ENCODE assay signal across 1 cellular context in the genomic region with DNA sequence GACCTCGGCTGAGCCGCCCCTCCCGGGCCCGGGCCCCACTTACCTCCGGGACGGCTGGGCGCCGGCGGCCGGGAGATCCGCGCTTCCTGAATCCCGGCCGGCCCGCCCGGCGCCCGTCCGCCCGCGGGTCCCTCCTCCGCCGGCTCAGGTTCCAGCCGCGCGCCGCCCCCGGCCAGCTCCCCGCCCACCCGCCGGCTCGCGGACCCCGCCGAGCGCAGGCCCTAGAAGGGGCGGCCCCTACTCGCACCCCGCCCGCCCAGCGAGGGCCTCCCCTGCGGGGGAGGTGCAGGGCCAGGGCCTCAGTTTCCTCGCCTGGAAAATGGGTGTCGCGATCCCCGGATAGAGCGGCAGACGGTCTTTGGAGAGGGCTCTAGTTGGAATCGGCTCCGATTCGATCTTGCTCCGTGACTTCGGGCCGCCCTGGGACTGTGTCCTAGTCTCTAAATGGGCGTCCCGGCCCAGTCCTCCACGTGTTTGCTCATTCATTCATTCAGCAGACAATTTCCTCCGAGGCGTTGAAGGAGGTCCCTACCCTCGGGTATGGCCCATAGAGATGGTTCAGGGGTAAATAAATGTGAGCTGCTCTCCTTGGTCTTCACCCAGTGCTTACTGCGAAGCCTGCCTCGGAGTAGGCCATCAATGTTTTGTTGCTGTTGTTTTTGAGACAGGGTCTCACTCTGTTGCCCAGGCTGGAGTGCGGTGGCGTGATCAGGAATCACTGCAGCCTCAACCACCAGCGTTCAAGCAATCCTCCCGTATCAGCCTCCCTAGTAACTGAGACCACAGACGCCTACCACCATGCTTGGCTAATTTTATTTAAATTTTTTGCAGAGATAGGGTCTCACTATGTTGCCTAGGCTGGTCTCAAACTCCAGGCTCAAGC.
A peak's percentile ranks its signal among the peaks of the same experiment; 100 is the strongest.
TF ChIP-seq lines count a peak whose summit lies in the region.

A gene (minus strand): TSS at position 92 of the 883 bp plus-strand sequence. CDS start 18,602 bp downstream, outside the sequence.

TF ChIP-seq in HepG2, 621 proteins besides CTCF, POLR2A, EP300 and RAD21 (continued from another document and continues in another):
- TF ChIP-seq ZNF282 (IDR thresholded peaks at IDR 0.05; ENCODE audit: partially characterized antibody) (no peak), AGO1 (IDR thresholded peaks at IDR 0.05; ENCODE audit: low read depth, low read length, poor library complexity, severe bottlenecking) (no peak), ZNF777 (CRISPR knock-in tag; IDR thresholded peaks at IDR 0.05) (peak; percentile 68; the same call in 1 of the 2 replicates), ZNF674 (CRISPR knock-in tag; IDR thresholded peaks at IDR 0.05; ENCODE audit: low read depth) (no peak), SP140L (CRISPR knock-in tag; IDR thresholded peaks at IDR 0.05; ENCODE audit: borderline replicate concordance) (no peak), ADNP (CRISPR knock-in tag; IDR thresholded peaks at IDR 0.05) (peak; percentile 15; the same call in 1 of the 2 replicates), HMGA1 (CRISPR knock-in tag; conservative IDR thresholded peaks at IDR 0.05) (no peak), ISL2 (CRISPR knock-in tag; IDR thresholded peaks at IDR 0.05) (no peak), RFXAP (CRISPR knock-in tag; IDR thresholded peaks at IDR 0.05; ENCODE audit: borderline replicate concordance) (no peak), PRPF4 (IDR thresholded peaks at IDR 0.05; ENCODE audit: low read depth, low read length, poor library complexity, severe bottlenecking) (no peak), ZSCAN9 (CRISPR knock-in tag; IDR thresholded peaks at IDR 0.05; ENCODE audit: borderline replicate concordance) (no peak), SAP130 (CRISPR knock-in tag; IDR thresholded peaks at IDR 0.05; ENCODE audit: low read depth) (no peak), ZNF296 (CRISPR knock-in tag; conservative IDR thresholded peaks at IDR 0.05) (no peak), ZSCAN25 (CRISPR knock-in tag; IDR thresholded peaks at IDR 0.05) (no peak), CCAR2 (optimal IDR thresholded peaks at IDR 0.05; ENCODE audit: low read depth, low read length) (no peak), DPF2 (CRISPR knock-in tag; IDR thresholded peaks at IDR 0.05; ENCODE audit: borderline replicate concordance, low read depth) (no peak), RBM39 (IDR thresholded peaks at IDR 0.05; ENCODE audit: low read depth, low read length, poor library complexity, severe bottlenecking) (no peak), SSRP1 (CRISPR knock-in tag; IDR thresholded peaks at IDR 0.05) (no peak)
- TF ChIP-seq, protein P1, sequence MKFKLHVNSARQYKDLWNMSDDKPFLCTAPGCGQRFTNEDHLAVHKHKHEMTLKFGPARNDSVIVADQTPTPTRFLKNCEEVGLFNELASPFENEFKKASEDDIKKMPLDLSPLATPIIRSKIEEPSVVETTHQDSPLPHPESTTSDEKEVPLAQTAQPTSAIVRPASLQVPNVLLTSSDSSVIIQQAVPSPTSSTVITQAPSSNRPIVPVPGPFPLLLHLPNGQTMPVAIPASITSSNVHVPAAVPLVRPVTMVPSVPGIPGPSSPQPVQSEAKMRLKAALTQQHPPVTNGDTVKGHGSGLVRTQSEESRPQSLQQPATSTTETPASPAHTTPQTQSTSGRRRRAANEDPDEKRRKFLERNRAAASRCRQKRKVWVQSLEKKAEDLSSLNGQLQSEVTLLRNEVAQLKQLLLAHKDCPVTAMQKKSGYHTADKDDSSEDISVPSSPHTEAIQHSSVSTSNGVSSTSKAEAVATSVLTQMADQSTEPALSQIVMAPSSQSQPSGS (CRISPR knock-in tag; IDR thresholded peaks at IDR 0.05), result no peak
- TF ChIP-seq, protein P2, sequence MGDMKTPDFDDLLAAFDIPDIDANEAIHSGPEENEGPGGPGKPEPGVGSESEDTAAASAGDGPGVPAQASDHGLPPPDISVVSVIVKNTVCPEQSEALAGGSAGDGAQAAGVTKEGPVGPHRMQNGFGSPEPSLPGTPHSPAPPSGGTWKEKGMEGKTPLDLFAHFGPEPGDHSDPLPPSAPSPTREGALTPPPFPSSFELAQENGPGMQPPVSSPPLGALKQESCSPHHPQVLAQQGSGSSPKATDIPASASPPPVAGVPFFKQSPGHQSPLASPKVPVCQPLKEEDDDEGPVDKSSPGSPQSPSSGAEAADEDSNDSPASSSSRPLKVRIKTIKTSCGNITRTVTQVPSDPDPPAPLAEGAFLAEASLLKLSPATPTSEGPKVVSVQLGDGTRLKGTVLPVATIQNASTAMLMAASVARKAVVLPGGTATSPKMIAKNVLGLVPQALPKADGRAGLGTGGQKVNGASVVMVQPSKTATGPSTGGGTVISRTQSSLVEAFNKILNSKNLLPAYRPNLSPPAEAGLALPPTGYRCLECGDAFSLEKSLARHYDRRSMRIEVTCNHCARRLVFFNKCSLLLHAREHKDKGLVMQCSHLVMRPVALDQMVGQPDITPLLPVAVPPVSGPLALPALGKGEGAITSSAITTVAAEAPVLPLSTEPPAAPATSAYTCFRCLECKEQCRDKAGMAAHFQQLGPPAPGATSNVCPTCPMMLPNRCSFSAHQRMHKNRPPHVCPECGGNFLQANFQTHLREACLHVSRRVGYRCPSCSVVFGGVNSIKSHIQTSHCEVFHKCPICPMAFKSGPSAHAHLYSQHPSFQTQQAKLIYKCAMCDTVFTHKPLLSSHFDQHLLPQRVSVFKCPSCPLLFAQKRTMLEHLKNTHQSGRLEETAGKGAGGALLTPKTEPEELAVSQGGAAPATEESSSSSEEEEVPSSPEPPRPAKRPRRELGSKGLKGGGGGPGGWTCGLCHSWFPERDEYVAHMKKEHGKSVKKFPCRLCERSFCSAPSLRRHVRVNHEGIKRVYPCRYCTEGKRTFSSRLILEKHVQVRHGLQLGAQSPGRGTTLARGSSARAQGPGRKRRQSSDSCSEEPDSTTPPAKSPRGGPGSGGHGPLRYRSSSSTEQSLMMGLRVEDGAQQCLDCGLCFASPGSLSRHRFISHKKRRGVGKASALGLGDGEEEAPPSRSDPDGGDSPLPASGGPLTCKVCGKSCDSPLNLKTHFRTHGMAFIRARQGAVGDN (CRISPR knock-in tag; IDR thresholded peaks at IDR 0.05), result peak; percentile 40
- TF ChIP-seq, protein P3, sequence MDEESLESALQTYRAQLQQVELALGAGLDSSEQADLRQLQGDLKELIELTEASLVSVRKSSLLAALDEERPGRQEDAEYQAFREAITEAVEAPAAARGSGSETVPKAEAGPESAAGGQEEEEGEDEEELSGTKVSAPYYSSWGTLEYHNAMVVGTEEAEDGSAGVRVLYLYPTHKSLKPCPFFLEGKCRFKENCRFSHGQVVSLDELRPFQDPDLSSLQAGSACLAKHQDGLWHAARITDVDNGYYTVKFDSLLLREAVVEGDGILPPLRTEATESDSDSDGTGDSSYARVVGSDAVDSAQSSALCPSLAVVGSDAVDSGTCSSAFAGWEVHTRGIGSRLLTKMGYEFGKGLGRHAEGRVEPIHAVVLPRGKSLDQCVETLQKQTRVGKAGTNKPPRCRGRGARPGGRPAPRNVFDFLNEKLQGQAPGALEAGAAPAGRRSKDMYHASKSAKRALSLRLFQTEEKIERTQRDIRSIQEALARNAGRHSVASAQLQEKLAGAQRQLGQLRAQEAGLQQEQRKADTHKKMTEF (CRISPR knock-in tag; IDR thresholded peaks at IDR 0.05), result no peak
- TF ChIP-seq, protein P4, sequence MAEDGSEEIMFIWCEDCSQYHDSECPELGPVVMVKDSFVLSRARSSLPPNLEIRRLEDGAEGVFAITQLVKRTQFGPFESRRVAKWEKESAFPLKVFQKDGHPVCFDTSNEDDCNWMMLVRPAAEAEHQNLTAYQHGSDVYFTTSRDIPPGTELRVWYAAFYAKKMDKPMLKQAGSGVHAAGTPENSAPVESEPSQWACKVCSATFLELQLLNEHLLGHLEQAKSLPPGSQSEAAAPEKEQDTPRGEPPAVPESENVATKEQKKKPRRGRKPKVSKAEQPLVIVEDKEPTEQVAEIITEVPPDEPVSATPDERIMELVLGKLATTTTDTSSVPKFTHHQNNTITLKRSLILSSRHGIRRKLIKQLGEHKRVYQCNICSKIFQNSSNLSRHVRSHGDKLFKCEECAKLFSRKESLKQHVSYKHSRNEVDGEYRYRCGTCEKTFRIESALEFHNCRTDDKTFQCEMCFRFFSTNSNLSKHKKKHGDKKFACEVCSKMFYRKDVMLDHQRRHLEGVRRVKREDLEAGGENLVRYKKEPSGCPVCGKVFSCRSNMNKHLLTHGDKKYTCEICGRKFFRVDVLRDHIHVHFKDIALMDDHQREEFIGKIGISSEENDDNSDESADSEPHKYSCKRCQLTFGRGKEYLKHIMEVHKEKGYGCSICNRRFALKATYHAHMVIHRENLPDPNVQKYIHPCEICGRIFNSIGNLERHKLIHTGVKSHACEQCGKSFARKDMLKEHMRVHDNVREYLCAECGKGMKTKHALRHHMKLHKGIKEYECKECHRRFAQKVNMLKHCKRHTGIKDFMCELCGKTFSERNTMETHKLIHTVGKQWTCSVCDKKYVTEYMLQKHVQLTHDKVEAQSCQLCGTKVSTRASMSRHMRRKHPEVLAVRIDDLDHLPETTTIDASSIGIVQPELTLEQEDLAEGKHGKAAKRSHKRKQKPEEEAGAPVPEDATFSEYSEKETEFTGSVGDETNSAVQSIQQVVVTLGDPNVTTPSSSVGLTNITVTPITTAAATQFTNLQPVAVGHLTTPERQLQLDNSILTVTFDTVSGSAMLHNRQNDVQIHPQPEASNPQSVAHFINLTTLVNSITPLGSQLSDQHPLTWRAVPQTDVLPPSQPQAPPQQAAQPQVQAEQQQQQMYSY (CRISPR knock-in tag; IDR thresholded peaks at IDR 0.05), result no peak
- TF ChIP-seq, protein P5, sequence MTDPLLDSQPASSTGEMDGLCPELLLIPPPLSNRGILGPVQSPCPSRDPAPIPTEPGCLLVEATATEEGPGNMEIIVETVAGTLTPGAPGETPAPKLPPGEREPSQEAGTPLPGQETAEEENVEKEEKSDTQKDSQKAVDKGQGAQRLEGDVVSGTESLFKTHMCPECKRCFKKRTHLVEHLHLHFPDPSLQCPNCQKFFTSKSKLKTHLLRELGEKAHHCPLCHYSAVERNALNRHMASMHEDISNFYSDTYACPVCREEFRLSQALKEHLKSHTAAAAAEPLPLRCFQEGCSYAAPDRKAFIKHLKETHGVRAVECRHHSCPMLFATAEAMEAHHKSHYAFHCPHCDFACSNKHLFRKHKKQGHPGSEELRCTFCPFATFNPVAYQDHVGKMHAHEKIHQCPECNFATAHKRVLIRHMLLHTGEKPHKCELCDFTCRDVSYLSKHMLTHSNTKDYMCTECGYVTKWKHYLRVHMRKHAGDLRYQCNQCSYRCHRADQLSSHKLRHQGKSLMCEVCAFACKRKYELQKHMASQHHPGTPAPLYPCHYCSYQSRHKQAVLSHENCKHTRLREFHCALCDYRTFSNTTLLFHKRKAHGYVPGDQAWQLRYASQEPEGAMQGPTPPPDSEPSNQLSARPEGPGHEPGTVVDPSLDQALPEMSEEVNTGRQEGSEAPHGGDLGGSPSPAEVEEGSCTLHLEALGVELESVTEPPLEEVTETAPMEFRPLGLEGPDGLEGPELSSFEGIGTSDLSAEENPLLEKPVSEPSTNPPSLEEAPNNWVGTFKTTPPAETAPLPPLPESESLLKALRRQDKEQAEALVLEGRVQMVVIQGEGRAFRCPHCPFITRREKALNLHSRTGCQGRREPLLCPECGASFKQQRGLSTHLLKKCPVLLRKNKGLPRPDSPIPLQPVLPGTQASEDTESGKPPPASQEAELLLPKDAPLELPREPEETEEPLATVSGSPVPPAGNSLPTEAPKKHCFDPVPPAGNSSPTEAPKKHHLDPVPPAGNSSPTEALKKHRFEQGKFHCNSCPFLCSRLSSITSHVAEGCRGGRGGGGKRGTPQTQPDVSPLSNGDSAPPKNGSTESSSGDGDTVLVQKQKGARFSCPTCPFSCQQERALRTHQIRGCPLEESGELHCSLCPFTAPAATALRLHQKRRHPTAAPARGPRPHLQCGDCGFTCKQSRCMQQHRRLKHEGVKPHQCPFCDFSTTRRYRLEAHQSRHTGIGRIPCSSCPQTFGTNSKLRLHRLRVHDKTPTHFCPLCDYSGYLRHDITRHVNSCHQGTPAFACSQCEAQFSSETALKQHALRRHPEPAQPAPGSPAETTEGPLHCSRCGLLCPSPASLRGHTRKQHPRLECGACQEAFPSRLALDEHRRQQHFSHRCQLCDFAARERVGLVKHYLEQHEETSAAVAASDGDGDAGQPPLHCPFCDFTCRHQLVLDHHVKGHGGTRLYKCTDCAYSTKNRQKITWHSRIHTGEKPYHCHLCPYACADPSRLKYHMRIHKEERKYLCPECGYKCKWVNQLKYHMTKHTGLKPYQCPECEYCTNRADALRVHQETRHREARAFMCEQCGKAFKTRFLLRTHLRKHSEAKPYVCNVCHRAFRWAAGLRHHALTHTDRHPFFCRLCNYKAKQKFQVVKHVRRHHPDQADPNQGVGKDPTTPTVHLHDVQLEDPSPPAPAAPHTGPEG (CRISPR knock-in tag; IDR thresholded peaks at IDR 0.05), result no peak
- TF ChIP-seq, protein P6, sequence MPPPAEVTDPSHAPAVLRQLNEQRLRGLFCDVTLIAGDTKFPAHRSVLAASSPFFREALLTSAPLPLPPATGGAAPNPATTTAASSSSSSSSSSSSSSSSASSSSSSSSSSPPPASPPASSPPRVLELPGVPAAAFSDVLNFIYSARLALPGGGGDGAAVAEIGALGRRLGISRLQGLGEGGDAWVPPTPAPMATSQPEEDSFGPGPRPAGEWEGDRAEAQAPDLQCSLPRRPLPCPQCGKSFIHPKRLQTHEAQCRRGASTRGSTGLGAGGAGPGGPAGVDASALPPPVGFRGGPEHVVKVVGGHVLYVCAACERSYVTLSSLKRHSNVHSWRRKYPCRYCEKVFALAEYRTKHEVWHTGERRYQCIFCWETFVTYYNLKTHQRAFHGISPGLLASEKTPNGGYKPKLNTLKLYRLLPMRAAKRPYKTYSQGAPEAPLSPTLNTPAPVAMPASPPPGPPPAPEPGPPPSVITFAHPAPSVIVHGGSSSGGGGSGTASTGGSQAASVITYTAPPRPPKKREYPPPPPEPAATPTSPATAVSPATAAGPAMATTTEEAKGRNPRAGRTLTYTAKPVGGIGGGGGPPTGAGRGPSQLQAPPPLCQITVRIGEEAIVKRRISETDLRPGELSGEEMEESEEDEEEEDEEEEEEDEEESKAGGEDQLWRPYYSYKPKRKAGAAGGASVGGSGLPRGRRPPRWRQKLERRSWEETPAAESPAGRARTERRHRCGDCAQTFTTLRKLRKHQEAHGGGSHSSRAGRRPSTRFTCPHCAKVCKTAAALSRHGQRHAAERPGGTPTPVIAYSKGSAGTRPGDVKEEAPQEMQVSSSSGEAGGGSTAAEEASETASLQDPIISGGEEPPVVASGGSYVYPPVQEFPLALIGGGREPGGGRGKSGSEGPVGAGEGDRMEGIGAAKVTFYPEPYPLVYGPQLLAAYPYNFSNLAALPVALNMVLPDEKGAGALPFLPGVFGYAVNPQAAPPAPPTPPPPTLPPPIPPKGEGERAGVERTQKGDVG (CRISPR knock-in tag; IDR thresholded peaks at IDR 0.05; ENCODE audit: borderline replicate concordance), result no peak
- TF ChIP-seq, protein P7, sequence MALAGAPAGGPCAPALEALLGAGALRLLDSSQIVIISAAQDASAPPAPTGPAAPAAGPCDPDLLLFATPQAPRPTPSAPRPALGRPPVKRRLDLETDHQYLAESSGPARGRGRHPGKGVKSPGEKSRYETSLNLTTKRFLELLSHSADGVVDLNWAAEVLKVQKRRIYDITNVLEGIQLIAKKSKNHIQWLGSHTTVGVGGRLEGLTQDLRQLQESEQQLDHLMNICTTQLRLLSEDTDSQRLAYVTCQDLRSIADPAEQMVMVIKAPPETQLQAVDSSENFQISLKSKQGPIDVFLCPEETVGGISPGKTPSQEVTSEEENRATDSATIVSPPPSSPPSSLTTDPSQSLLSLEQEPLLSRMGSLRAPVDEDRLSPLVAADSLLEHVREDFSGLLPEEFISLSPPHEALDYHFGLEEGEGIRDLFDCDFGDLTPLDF (CRISPR knock-in tag; IDR thresholded peaks at IDR 0.05), result no peak
